1 cellular context compared by ENCODE assay signal in the genomic region with DNA sequence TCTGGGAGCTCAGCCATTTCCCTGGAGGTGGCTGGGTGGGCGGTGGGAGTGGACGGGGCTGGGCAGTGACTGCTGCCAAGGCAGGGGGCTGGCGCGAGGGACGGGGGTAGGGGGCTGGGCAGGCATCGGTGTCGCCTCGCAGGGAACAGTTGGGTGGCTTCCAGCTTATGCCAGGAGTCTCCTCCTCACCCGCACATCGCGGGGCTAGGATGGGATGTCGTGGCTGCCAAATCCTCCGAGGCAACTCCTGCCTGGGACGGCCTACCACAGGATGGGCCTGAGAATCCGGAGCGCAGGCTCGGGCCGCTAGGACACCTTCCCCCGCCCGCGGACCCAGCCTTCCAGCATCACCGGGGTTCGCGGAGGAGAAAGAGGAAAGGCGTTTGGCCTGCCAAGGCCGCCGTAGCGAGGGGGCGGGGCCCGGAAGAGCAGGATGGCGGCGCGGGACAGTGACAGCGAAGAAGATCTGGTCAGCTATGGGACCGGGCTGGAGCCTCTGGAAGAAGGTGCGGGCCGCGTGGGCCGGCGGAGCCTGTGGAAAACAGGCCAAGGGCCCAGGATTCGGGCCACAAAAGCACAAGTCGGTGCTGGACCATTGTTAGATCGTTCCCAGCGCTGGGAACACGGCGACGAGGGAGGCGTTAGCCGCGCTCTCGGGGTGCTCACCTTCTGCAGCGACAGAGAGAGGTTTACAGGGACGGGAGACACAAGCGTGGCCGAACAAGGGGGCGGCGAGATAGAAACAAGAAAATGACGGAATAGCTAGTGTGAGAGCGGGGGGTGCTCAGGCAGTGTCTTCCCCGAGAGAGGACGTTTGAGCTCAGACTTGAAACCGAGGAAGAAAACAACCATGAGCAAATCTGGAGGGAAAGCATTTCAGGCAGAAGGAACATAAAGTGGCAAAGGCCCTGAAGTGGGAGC.
A peak's percentile ranks its signal among the peaks of the same experiment; 100 is the strongest.
TF ChIP-seq lines count a peak whose summit lies in the region.

Gene GPATCH1, plus strand, starts transcription at position 421 of the 921 bp plus-strand sequence. Its CDS starts 13 bp downstream, at position 434.

TF ChIP-seq in HEK293, 187 proteins besides CTCF, POLR2A, EP300 and RAD21 (continued from another document and continues in another):
- TF ChIP-seq, protein P1, sequence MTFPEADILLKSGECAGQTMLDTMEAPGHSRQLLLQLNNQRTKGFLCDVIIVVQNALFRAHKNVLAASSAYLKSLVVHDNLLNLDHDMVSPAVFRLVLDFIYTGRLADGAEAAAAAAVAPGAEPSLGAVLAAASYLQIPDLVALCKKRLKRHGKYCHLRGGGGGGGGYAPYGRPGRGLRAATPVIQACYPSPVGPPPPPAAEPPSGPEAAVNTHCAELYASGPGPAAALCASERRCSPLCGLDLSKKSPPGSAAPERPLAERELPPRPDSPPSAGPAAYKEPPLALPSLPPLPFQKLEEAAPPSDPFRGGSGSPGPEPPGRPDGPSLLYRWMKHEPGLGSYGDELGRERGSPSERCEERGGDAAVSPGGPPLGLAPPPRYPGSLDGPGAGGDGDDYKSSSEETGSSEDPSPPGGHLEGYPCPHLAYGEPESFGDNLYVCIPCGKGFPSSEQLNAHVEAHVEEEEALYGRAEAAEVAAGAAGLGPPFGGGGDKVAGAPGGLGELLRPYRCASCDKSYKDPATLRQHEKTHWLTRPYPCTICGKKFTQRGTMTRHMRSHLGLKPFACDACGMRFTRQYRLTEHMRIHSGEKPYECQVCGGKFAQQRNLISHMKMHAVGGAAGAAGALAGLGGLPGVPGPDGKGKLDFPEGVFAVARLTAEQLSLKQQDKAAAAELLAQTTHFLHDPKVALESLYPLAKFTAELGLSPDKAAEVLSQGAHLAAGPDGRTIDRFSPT (tag by site-specific recombination; IDR thresholded peaks at IDR 0.05): peak; percentile 96
- TF ChIP-seq ZBTB26 (tag by site-specific recombination; optimal IDR thresholded peaks at IDR 0.05) (peak; percentile 90), ZNF596 (tag by site-specific recombination; IDR thresholded peaks at IDR 0.05) (no peak), ZNF548 (tag by site-specific recombination; IDR thresholded peaks at IDR 0.05) (0 out of 2 replicates have a peak, but pooled peaks have one; percentile 3), ZSCAN16 (tag by site-specific recombination; IDR thresholded peaks at IDR 0.05) (no peak), ZNF324 (tag by site-specific recombination; IDR thresholded peaks at IDR 0.05) (peak; percentile 98), ZNF830 (tag by site-specific recombination; IDR thresholded peaks at IDR 0.05; ENCODE audit: low read depth) (no peak), PRDM1 (tag by site-specific recombination; IDR thresholded peaks at IDR 0.05) (no peak), ZNF292 (tag by site-specific recombination; IDR thresholded peaks at IDR 0.05; ENCODE audit: borderline replicate concordance, low read depth) (no peak), ZIC2 (tag by site-specific recombination; IDR thresholded peaks at IDR 0.05) (no peak; the same call in 1 of the 2 replicates), ZNF416 (tag by site-specific recombination; IDR thresholded peaks at IDR 0.05) (0 out of 2 replicates have a peak, but pooled peaks have one; percentile 24), ZNF560 (tag by site-specific recombination; IDR thresholded peaks at IDR 0.05; ENCODE audit: borderline replicate concordance) (no peak), BCL11A (tag by site-specific recombination; IDR thresholded peaks at IDR 0.05; ENCODE audit: low read depth) (no peak; the same call in 1 of the 2 replicates), PATZ1 (tag by site-specific recombination; IDR thresholded peaks at IDR 0.05) (peak; percentile 97), ZEB2 (tag by site-specific recombination; IDR thresholded peaks at IDR 0.05) (peak; percentile 95), ZNF341 (tag by site-specific recombination; IDR thresholded peaks at IDR 0.05; ENCODE audit: low read depth) (peak; percentile 94), ZNF266 (tag by site-specific recombination; IDR thresholded peaks at IDR 0.05; ENCODE audit: low read depth) (no peak), KLF10 (tag by site-specific recombination; IDR thresholded peaks at IDR 0.05) (peak; percentile 92), MEIS1 (CRISPR knock-in tag; IDR thresholded peaks at IDR 0.05; ENCODE audit: borderline replicate concordance) (no peak), SP7 (tag by site-specific recombination; IDR thresholded peaks at IDR 0.05) (peak; percentile 97), ZNF214 (tag by site-specific recombination; IDR thresholded peaks at IDR 0.05; ENCODE audit: borderline replicate concordance) (no peak), ZFP41 (tag by site-specific recombination; IDR thresholded peaks at IDR 0.05; ENCODE audit: borderline replicate concordance) (no peak), ZNF785 (tag by site-specific recombination; IDR thresholded peaks at IDR 0.05) (peak; percentile 88; the same call in 1 of the 2 replicates), ZBTB17 (tag by site-specific recombination; IDR thresholded peaks at IDR 0.05) (peak; percentile 100), HOXC10 (CRISPR knock-in tag; IDR thresholded peaks at IDR 0.05) (no peak), ZNF202 (tag by site-specific recombination; IDR thresholded peaks at IDR 0.05; ENCODE audit: borderline replicate concordance) (no peak), ZNF843 (tag by site-specific recombination; IDR thresholded peaks at IDR 0.05) (peak; percentile 82), ZNF629 (tag by site-specific recombination; IDR thresholded peaks at IDR 0.05) (peak; percentile 90), RBAK (tag by site-specific recombination; IDR thresholded peaks at IDR 0.05) (no peak), ZNF311 (tag by site-specific recombination; IDR thresholded peaks at IDR 0.05; ENCODE audit: borderline replicate concordance) (no peak)
- TF ChIP-seq, protein P2, sequence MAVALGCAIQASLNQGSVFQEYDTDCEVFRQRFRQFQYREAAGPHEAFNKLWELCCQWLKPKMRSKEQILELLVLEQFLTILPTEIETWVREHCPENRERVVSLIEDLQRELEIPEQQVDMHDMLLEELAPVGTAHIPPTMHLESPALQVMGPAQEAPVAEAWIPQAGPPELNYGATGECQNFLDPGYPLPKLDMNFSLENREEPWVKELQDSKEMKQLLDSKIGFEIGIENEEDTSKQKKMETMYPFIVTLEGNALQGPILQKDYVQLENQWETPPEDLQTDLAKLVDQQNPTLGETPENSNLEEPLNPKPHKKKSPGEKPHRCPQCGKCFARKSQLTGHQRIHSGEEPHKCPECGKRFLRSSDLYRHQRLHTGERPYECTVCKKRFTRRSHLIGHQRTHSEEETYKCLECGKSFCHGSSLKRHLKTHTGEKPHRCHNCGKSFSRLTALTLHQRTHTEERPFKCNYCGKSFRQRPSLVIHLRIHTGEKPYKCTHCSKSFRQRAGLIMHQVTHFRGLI (tag by site-specific recombination; IDR thresholded peaks at IDR 0.05): peak; percentile 66
- TF ChIP-seq, protein P3, sequence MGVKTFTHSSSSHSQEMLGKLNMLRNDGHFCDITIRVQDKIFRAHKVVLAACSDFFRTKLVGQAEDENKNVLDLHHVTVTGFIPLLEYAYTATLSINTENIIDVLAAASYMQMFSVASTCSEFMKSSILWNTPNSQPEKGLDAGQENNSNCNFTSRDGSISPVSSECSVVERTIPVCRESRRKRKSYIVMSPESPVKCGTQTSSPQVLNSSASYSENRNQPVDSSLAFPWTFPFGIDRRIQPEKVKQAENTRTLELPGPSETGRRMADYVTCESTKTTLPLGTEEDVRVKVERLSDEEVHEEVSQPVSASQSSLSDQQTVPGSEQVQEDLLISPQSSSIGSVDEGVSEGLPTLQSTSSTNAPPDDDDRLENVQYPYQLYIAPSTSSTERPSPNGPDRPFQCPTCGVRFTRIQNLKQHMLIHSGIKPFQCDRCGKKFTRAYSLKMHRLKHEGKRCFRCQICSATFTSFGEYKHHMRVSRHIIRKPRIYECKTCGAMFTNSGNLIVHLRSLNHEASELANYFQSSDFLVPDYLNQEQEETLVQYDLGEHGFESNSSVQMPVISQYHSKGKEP (tag by site-specific recombination; IDR thresholded peaks at IDR 0.05): peak; percentile 43; the same call in 1 of the 2 replicates
- TF ChIP-seq, protein P4, sequence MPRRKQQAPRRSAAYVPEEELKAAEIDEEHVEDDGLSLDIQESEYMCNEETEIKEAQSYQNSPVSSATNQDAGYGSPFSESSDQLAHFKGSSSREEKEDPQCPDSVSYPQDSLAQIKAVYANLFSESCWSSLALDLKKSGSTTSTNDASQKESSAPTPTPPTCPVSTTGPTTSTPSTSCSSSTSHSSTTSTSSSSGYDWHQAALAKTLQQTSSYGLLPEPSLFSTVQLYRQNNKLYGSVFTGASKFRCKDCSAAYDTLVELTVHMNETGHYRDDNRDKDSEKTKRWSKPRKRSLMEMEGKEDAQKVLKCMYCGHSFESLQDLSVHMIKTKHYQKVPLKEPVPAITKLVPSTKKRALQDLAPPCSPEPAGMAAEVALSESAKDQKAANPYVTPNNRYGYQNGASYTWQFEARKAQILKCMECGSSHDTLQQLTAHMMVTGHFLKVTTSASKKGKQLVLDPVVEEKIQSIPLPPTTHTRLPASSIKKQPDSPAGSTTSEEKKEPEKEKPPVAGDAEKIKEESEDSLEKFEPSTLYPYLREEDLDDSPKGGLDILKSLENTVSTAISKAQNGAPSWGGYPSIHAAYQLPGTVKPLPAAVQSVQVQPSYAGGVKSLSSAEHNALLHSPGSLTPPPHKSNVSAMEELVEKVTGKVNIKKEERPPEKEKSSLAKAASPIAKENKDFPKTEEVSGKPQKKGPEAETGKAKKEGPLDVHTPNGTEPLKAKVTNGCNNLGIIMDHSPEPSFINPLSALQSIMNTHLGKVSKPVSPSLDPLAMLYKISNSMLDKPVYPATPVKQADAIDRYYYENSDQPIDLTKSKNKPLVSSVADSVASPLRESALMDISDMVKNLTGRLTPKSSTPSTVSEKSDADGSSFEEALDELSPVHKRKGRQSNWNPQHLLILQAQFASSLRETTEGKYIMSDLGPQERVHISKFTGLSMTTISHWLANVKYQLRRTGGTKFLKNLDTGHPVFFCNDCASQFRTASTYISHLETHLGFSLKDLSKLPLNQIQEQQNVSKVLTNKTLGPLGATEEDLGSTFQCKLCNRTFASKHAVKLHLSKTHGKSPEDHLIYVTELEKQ (tag by site-specific recombination; IDR thresholded peaks at IDR 0.05; ENCODE audit: borderline replicate concordance): no peak; the same call in 1 of the 2 replicates
- TF ChIP-seq, protein P5, sequence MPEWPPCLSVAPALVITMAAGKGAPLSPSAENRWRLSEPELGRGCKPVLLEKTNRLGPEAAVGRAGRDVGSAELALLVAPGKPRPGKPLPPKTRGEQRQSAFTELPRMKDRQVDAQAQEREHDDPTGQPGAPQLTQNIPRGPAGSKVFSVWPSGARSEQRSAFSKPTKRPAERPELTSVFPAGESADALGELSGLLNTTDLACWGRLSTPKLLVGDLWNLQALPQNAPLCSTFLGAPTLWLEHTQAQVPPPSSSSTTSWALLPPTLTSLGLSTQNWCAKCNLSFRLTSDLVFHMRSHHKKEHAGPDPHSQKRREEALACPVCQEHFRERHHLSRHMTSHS (tag by site-specific recombination; IDR thresholded peaks at IDR 0.05): no peak
- TF ChIP-seq, protein P6, sequence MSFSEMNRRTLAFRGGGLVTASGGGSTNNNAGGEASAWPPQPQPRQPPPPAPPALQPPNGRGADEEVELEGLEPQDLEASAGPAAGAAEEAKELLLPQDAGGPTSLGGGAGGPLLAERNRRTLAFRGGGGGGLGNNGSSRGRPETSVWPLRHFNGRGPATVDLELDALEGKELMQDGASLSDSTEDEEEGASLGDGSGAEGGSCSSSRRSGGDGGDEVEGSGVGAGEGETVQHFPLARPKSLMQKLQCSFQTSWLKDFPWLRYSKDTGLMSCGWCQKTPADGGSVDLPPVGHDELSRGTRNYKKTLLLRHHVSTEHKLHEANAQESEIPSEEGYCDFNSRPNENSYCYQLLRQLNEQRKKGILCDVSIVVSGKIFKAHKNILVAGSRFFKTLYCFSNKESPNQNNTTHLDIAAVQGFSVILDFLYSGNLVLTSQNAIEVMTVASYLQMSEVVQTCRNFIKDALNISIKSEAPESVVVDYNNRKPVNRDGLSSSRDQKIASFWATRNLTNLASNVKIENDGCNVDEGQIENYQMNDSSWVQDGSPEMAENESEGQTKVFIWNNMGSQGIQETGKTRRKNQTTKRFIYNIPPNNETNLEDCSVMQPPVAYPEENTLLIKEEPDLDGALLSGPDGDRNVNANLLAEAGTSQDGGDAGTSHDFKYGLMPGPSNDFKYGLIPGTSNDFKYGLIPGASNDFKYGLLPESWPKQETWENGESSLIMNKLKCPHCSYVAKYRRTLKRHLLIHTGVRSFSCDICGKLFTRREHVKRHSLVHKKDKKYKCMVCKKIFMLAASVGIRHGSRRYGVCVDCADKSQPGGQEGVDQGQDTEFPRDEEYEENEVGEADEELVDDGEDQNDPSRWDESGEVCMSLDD (tag by site-specific recombination; IDR thresholded peaks at IDR 0.05): peak; percentile 97
